In the genomic region with DNA sequence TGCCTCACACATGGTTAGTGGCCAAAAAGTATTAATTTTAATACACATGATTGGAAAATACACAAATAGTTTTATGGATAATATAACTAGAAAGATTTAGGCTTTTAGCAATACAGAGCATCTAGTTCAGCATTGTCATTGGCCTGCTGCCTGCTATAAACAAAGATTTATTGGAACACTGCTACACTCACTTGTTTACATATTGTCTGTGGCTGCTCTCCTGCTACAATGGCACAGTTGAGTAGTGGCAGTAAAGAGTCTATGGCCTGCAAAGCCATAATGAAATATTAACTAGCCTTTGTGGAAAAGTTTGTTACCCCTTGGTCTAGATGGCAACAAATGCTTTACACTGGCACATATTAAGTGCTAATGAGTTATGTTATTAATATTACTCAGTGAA, we compare ENCODE assay signal across 18 cellular contexts.
"Had no signal": no experiment of that assay in that cellular context is flagged by ENCODE, and none has a peak within 500 bp of the region (broad histone marks: within the 10 kb centered on the region; RNA-seq: fewer than 3 reads in every experiment).

No MANE protein-coding gene starts in this region.

- H3K9me3 Mint-ChIP-seq: central memory CD8-positive, alpha-beta T cell; stimulated activated memory B cell treated with anti-CD40 and anti-IgM and Interleukin-4, amounts not matched to agents 10 μg/mL and 1 μg/mL and 100 μg/mL, for 72 hours; WTC11 had no signal

- ATAC-seq: gastrocnemius medialis; naive thymus-derived CD4-positive, alpha-beta T cell; right cardiac atrium; stimulated activated memory B cell treated with anti-CD40 and anti-IgM and Interleukin-4, amounts not matched to agents 10 μg/mL and 1 μg/mL and 100 μg/mL, for 72 hours; WTC11 had no signal

- H3K4me3 ChIP-seq: gastrocnemius medialis, smooth muscle cell, transverse colon had no signal

- H3K27ac ChIP-seq: gastrocnemius medialis, neutrophil, transverse colon had no signal

- H3K27ac Mint-ChIP-seq: activated naive CD8-positive, alpha-beta T cell; brain; naive thymus-derived CD4-positive, alpha-beta T cell; stimulated activated memory B cell treated with anti-CD40 and anti-IgM and Interleukin-4, amounts not matched to agents 10 μg/mL and 1 μg/mL and 100 μg/mL, for 72 hours; WTC11 had no signal

- H3K27me3 Mint-ChIP-seq: activated naive CD8-positive, alpha-beta T cell; brain; central memory CD8-positive, alpha-beta T cell; naive thymus-derived CD4-positive, alpha-beta T cell; stimulated activated memory B cell treated with anti-CD40 and anti-IgM and Interleukin-4, amounts not matched to agents 10 μg/mL and 1 μg/mL and 100 μg/mL, for 72 hours had no signal

- H3K9me3 ChIP-seq: gastrocnemius medialis, neutrophil, transverse colon had no signal

- H3K36me3 ChIP-seq: gastrocnemius medialis had no signal

- DNase-seq: activated CD4-positive, alpha-beta T cell treated with anti-CD3 and anti-CD28 coated beads for 48 hours; activated effector memory CD4-positive, alpha-beta T cell treated with anti-CD3 and anti-CD28 coated beads, Interleukin-2, amount 50 U/mL, for 16 hours; activated T-cell treated with anti-CD3 and anti-CD28 coated beads, Interleukin-2, amount 50 U/mL, for 1 hour; effector memory CD4-positive, alpha-beta T cell; gastrocnemius medialis; islet precursor cell; naive thymus-derived CD4-positive, alpha-beta T cell; posterior cingulate gyrus; right cardiac atrium; T-helper 1 cell; transverse colon had no signal

- H3K27me3 ChIP-seq: gastrocnemius medialis, neutrophil, transverse colon had no signal

- H3K4me3 Mint-ChIP-seq: activated naive CD8-positive, alpha-beta T cell; brain; central memory CD8-positive, alpha-beta T cell; naive thymus-derived CD4-positive, alpha-beta T cell; stimulated activated memory B cell treated with anti-CD40 and anti-IgM and Interleukin-4, amounts not matched to agents 10 μg/mL and 1 μg/mL and 100 μg/mL, for 72 hours; WTC11 had no signal

- H3K4me1 Mint-ChIP-seq: central memory CD8-positive, alpha-beta T cell; stimulated activated memory B cell treated with anti-CD40 and anti-IgM and Interleukin-4, amounts not matched to agents 10 μg/mL and 1 μg/mL and 100 μg/mL, for 72 hours; WTC11 had no signal
